8 cellular contexts compared by ENCODE assay signal in the genomic region with DNA sequence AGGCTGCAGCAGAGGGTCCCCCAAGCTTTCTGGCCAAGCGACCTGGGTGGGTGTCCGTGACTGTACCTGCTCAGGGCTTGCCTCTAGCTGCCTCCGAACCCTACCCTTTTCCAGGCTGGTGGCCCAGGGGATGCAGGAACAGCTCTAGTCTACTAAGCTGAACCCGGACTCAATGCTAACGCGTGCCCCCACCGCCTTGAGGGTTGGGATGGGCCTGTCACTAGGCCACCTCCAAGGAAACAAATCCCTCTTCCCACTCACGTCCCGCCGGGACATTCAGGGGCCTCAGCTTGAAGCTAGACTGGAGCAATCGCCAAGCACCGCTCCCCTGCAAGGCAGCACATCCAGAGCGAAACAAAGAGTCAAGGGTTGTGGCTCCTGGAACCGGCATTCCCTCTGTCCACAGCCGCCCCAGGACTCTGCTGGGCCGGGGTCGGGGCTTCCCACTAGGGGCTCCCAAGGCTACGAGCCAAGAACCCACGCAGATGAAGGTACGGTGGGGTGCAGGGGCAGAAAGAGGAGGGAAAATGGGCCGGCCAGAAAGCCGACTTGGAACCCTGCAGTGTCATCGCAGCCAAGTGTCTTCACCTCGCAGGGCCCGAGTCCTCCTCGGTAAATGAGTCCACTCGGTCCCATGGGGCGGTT. TPM values are rescaled to one million over a fixed set of nuclear protein-coding genes. Genes with fewer than 3 reads are reported as not detected.
DNase-seq lines count a peak whose midpoint lies in the region; ATAC-seq and TF ChIP-seq lines count a peak whose summit lies in the region.

No MANE protein-coding gene starts in this region.

- no peaks in the 10 kb centered on the region for H3K27me3 ChIP-seq in adrenal gland

- TF ChIP-seq POLR2A in adrenal gland (IDR thresholded peaks at IDR 0.05) = no peak

- H3K4me1 ChIP-seq in adrenal gland (replicated peaks in 1 of 2) = peaks cover 9 to 19% of the 10 kb centered on the region in 2 donors

- no peaks in the 10 kb centered on the region for H3K36me3 ChIP-seq in adrenal gland (replicated peaks in 1 of 2)

- H3K27ac Mint-ChIP-seq in activated CD4-positive, alpha-beta T cell treated with anti-CD3 and anti-CD28 coated beads, Interleukin-2, amount 10 ng/mL, durations not matched to agents 24 days and 14 days = peak overlapping the region; percentile 91

- intact Hi-C loops in activated CD4-positive, alpha-beta T cell treated with anti-CD3 and anti-CD28 coated beads, Interleukin-2, amount 10 ng/mL, durations not matched to agents 24 days and 14 days (cut with micrococcal nuclease) = loop anchor here (1.0 to 5.0 kb wide), 3 partner anchors 95 to 492 kb away; partner anchors contain the start of gene CIAO2A
- intact Hi-C loops in adrenal gland (cut with DNase I) = no loop called here

- TF ChIP-seq CTCF in adrenal gland (IDR thresholded peaks at IDR 0.05) = no peak

- peak overlapping the region; percentile 2 to 99 (median 91) for H3K27ac ChIP-seq in adrenal gland

- peak overlapping the region; percentile 93 for H3K4me3 Mint-ChIP-seq in activated CD4-positive, alpha-beta T cell treated with anti-CD3 and anti-CD28 coated beads, Interleukin-2, amount 10 ng/mL, durations not matched to agents 24 days and 14 days

- H3K4me3 ChIP-seq in adrenal gland = peak overlapping the region; percentile 13 to 86 (median 75)

- no peaks in the 10 kb centered on the region for H3K36me3 Mint-ChIP-seq in activated CD4-positive, alpha-beta T cell treated with anti-CD3 and anti-CD28 coated beads, Interleukin-2, amount 10 ng/mL, durations not matched to agents 24 days and 14 days (ENCODE audit: low read depth)

- no peak for ATAC-seq in GM21528 (IDR thresholded peaks at IDR 0.05; ENCODE audit: low FRiP score, unreplicated experiment)
- no peak for ATAC-seq in HG02870 (IDR thresholded peaks at IDR 0.05; ENCODE audit: unreplicated experiment)

- WGBS in adrenal gland, 4 donors = 0 to 10% (median 7%) methylated on average over 12 to 28 of the region's 28 CpGs

- no peak for DNase-seq in activated CD4-positive, alpha-beta T cell treated with anti-CD3 and anti-CD28 coated beads, Interleukin-2, amount 10 ng/mL, durations not matched to agents 24 days and 14 days
- no peak for DNase-seq in activated CD4-positive, alpha-beta T cell treated with anti-CD3 and anti-CD28 coated beads, Interleukin-2, amount 50 U/mL, for 1 hour
- DNase-seq in Kasumi-1 (lab: John Stamatoyannopoulos, UW) = peak; percentile 41 to 42
- peak; percentile 46 to 77 (median 54) for DNase-seq in adrenal gland
- peak; percentile 48 for DNase-seq in iPS-NIHi7 (ENCODE audit: extremely low spot score)
- DNase-seq in stimulated activated CD8-positive, alpha-beta memory T cell treated with anti-CD3 and anti-CD28 coated beads, Interleukin-4, amount 100 ng/mL, for 48 hours = peak; percentile 53

- no peaks in the 10 kb centered on the region for H3K9me3 ChIP-seq in adrenal gland (replicated peaks in 1 of 3)

- no peaks in the 10 kb centered on the region for H3K27me3 Mint-ChIP-seq in activated CD4-positive, alpha-beta T cell treated with anti-CD3 and anti-CD28 coated beads, Interleukin-2, amount 10 ng/mL, durations not matched to agents 24 days and 14 days

- H3K9me3 Mint-ChIP-seq in activated CD4-positive, alpha-beta T cell treated with anti-CD3 and anti-CD28 coated beads, Interleukin-2, amount 10 ng/mL, durations not matched to agents 24 days and 14 days = no peaks in the 10 kb centered on the region

- H3K4me1 Mint-ChIP-seq in activated CD4-positive, alpha-beta T cell treated with anti-CD3 and anti-CD28 coated beads, Interleukin-2, amount 10 ng/mL, durations not matched to agents 24 days and 14 days = peaks cover 46% of the 10 kb centered on the region

RNA-seq across cellular contexts. Expression of gene FBXL22, which starts 2.9 kb away (rescaled TPM):
- total RNA-seq in activated CD4-positive, alpha-beta T cell treated with anti-CD3 and anti-CD28 coated beads, Interleukin-2, amount 10 ng/mL, durations not matched to agents 24 days and 14 days = 0.80 and 1.3 TPM in 2 replicates
- under 1 TPM in 7 of 8 donors, not detected in 1; 0.42 to 0.93 (median 0.78) TPM for total RNA-seq in adrenal gland
- polyA plus RNA-seq in adrenal gland = 1 to 10 TPM in 2 of 3 donors, under 1 TPM in 1; 0.37 to 5.9 (median 1.0) TPM

Comparison
In these comparisons a context has a peak if more than half of its experiments do, and no peak if none do; other contexts are left out.
1. DNase-seq: peak in Kasumi-1 (2 of 2), adrenal gland (7 of 7), iPS-NIHi7 (single experiment) and stimulated activated CD8-positive, alpha-beta memory T cell treated with anti-CD3 and anti-CD28 coated beads, Interleukin-4, amount 100 ng/mL, for 48 hours (single experiment); none in activated CD4-positive, alpha-beta T cell treated with anti-CD3 and anti-CD28 coated beads, Interleukin-2, amount 10 ng/mL, durations not matched to agents 24 days and 14 days (single experiment) and activated CD4-positive, alpha-beta T cell treated with anti-CD3 and anti-CD28 coated beads, Interleukin-2, amount 50 U/mL, for 1 hour (single experiment).